21 cellular contexts compared by ENCODE assay signal in genomic region chr2:25701801-25702200, GRCh38.
"Had no signal": no experiment of that assay in that cellular context is flagged by ENCODE, and none has a peak within 500 bp of the region (broad histone marks: within the 10 kb centered on the region; RNA-seq: fewer than 3 reads in every experiment).

No MANE protein-coding gene starts in this region.

- H3K4me3 ChIP-seq: SK-N-MC had no signal

- H3K27ac ChIP-seq: SK-N-MC, VCaP had no signal

- ATAC-seq: activated CD4-positive, alpha-beta T cell treated with anti-CD3 and anti-CD28 coated beads for 36 hours; activated T-cell treated with anti-CD3 and anti-CD28 coated beads, Interleukin-2, amount 50 U/mL, for 72 hours; Right ventricle myocardium inferior; T-cell had no signal

- DNase-seq: activated CD4-positive, alpha-beta memory T cell treated with anti-CD3 and anti-CD28 coated beads, Interleukin-2, amount 10 ng/mL, durations not matched to agents 7 days and 5 days; activated CD4-positive, alpha-beta T cell treated with anti-CD3 and anti-CD28 coated beads for 36 hours; activated CD4-positive, alpha-beta T cell treated with anti-CD3 and anti-CD28 coated beads, Interleukin-2, amount 50 U/mL, for 1 hour; activated CD8-positive, alpha-beta memory T cell treated with anti-CD3 and anti-CD28 coated beads, Interleukin-2, amount 50 U/mL, for 4 hours; activated gamma-delta T cell treated with Interleukin-2 at 50 U/mL for 16 hours; activated naive CD4-positive, alpha-beta T cell treated with anti-CD3 and anti-CD28 coated beads, Interleukin-2, amount 10 ng/mL, durations not matched to agents 7 days and 5 days; activated naive CD8-positive, alpha-beta T cell treated with anti-CD3 and anti-CD28 coated beads for 36 hours; activated T-cell treated with anti-CD3 and anti-CD28 coated beads, Interleukin-2, amount 50 U/mL, for 72 hours; cerebellar nuclear complex; MM.1S; NCI-H1105; NCI-H1436; NCI-H1694 treated with DMSO at 0.1 percent for 48 hours; NCI-H2029 treated with DMSO at 0.1 percent for 48 hours; NCI-H446; NCI-H526 treated with DMSO at 0.1 percent for 48 hours; RPMI8226; T-cell had no signal
